In the genomic region with DNA sequence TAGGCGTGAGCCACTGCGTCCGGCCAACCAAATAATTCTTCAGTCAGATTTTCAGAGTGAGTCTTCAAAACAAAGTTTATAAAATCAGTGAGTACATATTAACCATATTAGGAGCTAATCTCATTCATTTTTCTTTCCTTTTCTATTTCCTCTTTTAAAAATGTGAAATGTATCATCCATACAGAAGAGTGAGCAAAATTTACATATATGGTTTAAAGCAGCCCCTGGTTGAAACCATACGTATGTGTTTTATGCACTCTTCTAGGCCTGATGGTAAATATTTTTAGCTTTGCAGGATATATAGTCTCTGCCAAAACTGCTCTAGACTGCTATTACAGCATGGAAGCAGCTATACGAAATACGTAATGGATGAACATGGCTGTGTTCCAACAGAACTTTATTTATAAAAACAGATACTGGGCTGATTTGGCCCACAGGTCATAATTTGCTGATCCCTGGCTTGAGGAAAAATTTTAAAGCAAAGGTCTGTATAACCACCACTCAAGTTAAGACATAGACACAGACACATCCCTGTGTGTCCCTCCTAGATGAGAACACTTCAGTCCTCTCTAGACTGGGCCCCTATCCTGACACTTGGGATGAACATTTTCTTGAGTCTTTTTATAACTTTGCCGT, we compare ENCODE assay signal across 18 cellular contexts. TPM values are rescaled to one million over a fixed set of nuclear protein-coding genes. Genes with fewer than 3 reads are reported as not detected.
A peak's percentile ranks its signal among the peaks of the same experiment; 100 is the strongest.
DNase-seq lines count a peak whose midpoint lies in the region; ATAC-seq, FAIRE-seq and TF ChIP-seq lines count a peak whose summit lies in the region.
"Had no signal": no experiment of that assay in that cellular context is flagged by ENCODE, and none has a peak within 500 bp of the region (broad histone marks: within the 10 kb centered on the region; RNA-seq: fewer than 3 reads in every experiment).

No MANE protein-coding gene starts in this region.

- CTCF ChIA-PET in A549 (lab: Yijun Ruan, JAX): interaction anchor here (0.8 to 1.4 kb wide), 3 partner anchors 11 to 17 kb away, joined by 3 to 4 read pairs (median 4); no protein-coding TSS in a partner anchor

- H3K9me3 Mint-ChIP-seq in neural progenitor cell: no peaks in the 10 kb centered on the region

- WGBS in A549 (ENCODE audit: missing lambda C conversion rate): 72% methylated on average over 7 of the region's 7 CpGs

- peak; percentile 62 to 79; a peak in 4 of 6 replicates for ATAC-seq in A549
- peak; percentile 42 for ATAC-seq in GM19351 (IDR thresholded peaks at IDR 0.05; ENCODE audit: unreplicated experiment)
- ATAC-seq in foreskin keratinocyte: peak; percentile 10
- ATAC-seq in HG03139 (IDR thresholded peaks at IDR 0.05; ENCODE audit: unreplicated experiment): no peak
- ATAC-seq: esophagus mucosa had no signal

- no peak overlapping the region for H3K9ac ChIP-seq in SK-N-MC (ENCODE audit: insufficient read length)
- no peak overlapping the region for H3K9ac ChIP-seq in neural progenitor cell
- H3K9ac ChIP-seq: parathyroid adenoma had no signal

- peaks cover 5% of the 10 kb centered on the region for H3K27me3 Mint-ChIP-seq in neural progenitor cell (ENCODE audit: insufficient read depth, low read depth)

- no peak overlapping the region for H3K27ac Mint-ChIP-seq in neural progenitor cell

- no peak overlapping the region for H3K4me3 Mint-ChIP-seq in neural progenitor cell

- no peak for TF ChIP-seq RAD21 in A549 (conservative IDR thresholded peaks at IDR 0.05 in 1 of 2, IDR thresholded peaks at IDR 0.05 in 1 of 2)

- no peaks in the 10 kb centered on the region for H3K36me3 ChIP-seq in SK-N-MC (ENCODE audit: insufficient read depth, low read length)
- H3K36me3 ChIP-seq in neural progenitor cell: no peaks in the 10 kb centered on the region

- peak overlapping the region; percentile 50 for H3K4me2 ChIP-seq in A549
- H3K4me2 ChIP-seq in neural progenitor cell: no peak overlapping the region

- H3F3A ChIP-seq in neural progenitor cell (ENCODE audit: low read depth): no peaks in the 10 kb centered on the region

- H3K27ac ChIP-seq in A549 (peak overlapping the region; percentile 70 to 87; a peak in 5 of 6 replicates), SK-N-MC (peak overlapping the region; percentile 22), foreskin keratinocyte (no peak overlapping the region), neural progenitor cell (no peak overlapping the region)
- H3K27ac ChIP-seq: parathyroid adenoma had no signal

- TF ChIP-seq CTCF in A549 (IDR thresholded peaks at IDR 0.05) (no peak), foreskin keratinocyte (conservative IDR thresholded peaks at IDR 0.05) (no peak), neural progenitor cell (IDR thresholded peaks at IDR 0.05) (no peak)

- H2AFZ ChIP-seq in neural progenitor cell (replicated peaks): no peak overlapping the region
- H2AFZ ChIP-seq: parathyroid adenoma had no signal

- H3K27me3 ChIP-seq in foreskin keratinocyte (no peaks in the 10 kb centered on the region), neural progenitor cell (no peaks in the 10 kb centered on the region)

- H3K79me2 ChIP-seq in neural progenitor cell (ENCODE audit: low read depth): no peaks in the 10 kb centered on the region
- H3K79me2 ChIP-seq: parathyroid adenoma had no signal

- H4K20me1 ChIP-seq in neural progenitor cell (ENCODE audit: low read depth): no peaks in the 10 kb centered on the region

- POLR2A ChIA-PET in A549 (lab: Yijun Ruan, JAX): no interaction called here

- no peak for FAIRE-seq in A549 (lab: Jason Lieb, UNC)
- FAIRE-seq: GM18507, HTR-8/SVneo, small intestine had no signal

- no peak for DNase-seq in A549 (ENCODE audit: low read depth in 1 of 2, low spot score in 1 of 2)
- DNase-seq in SK-N-MC (ENCODE audit: low read depth, low spot score): no peak
- no peak for DNase-seq in foreskin keratinocyte
- DNase-seq in D341Med (ENCODE audit: low spot score): no peak
- no peak for DNase-seq in neural progenitor cell (ENCODE audit: low spot score)
- no peak for DNase-seq in activated CD4-positive, alpha-beta T cell treated with anti-CD3 and anti-CD28 coated beads, Interleukin-2, amount 50 U/mL, for 4 hours
- DNase-seq: activated effector memory CD4-positive, alpha-beta T cell treated with Interleukin-2 at 50 U/mL for 16 hours; amygdala; COR-L47; NCI-H1694 treated with DMSO at 0.1 percent for 48 hours; stimulated activated naive CD4-positive, alpha-beta T cell treated with Interleukin-2 at 50 U/mL for 16 hours had no signal

- H3K4me3 ChIP-seq in A549: no peak overlapping the region
- H3K4me3 ChIP-seq in SK-N-MC: no peak overlapping the region
- H3K4me3 ChIP-seq in neural progenitor cell: no peak overlapping the region

- H3K9me3 ChIP-seq in A549: no peaks in the 10 kb centered on the region
- no peaks in the 10 kb centered on the region for H3K9me3 ChIP-seq in SK-N-MC (ENCODE audit: low read depth, low read length)
- no peaks in the 10 kb centered on the region for H3K9me3 ChIP-seq in neural progenitor cell (ENCODE audit: low read depth)

- no peaks in the 10 kb centered on the region for H3K4me1 Mint-ChIP-seq in neural progenitor cell

- peaks cover 31% of the 10 kb centered on the region for H3K4me1 ChIP-seq in A549
- peaks cover 7% of the 10 kb centered on the region for H3K4me1 ChIP-seq in foreskin keratinocyte
- no peaks in the 10 kb centered on the region for H3K4me1 ChIP-seq in neural progenitor cell
- H3K4me1 ChIP-seq: parathyroid adenoma had no signal

- H3K36me3 Mint-ChIP-seq in neural progenitor cell: no peaks in the 10 kb centered on the region

- no peak for TF ChIP-seq POLR2A in A549 (IDR thresholded peaks at IDR 0.05; ENCODE audit: low read length)

- TF ChIP-seq EP300 in A549 (IDR thresholded peaks at IDR 0.05): no peak

TF ChIP-seq in A549, 52 proteins besides CTCF, POLR2A, EP300 and RAD21:
- TF ChIP-seq EHMT2 (IDR thresholded peaks at IDR 0.05; ENCODE audit: low read depth) (no peak), POLR2AphosphoS2 (conservative IDR thresholded peaks at IDR 0.05; ENCODE audit: low read length) (no peak), HOXB5 (CRISPR knock-in tag; IDR thresholded peaks at IDR 0.05) (no peak), FOSL2 (IDR thresholded peaks at IDR 0.05) (no peak), FOSL2 (CRISPR knock-in tag; IDR thresholded peaks at IDR 0.05) (no peak)
TF ChIP-seq in A549: peak in this region for 0.

RNA-seq across cellular contexts. Expression of a gene that starts 42.5 kb away (rescaled TPM):
- polyA plus RNA-seq in A549 (2011; rRNA removed): 23.4 and 23.7 TPM in 2 replicates
- polyA plus RNA-seq in A549 (2012; cell fraction: cytosol; rRNA removed): 5.2 and 6.4 TPM in 2 replicates
- 5.4 and 6.7 TPM in 2 replicates for polyA plus RNA-seq in A549 (2012; cell fraction: nucleus; rRNA removed)
- polyA plus RNA-seq in A549 (2017; fragmentation: RNase III; extraction: RNeasy Plus Mini Kit Qiagen cat#74134 plus additional on column Dnase treatment): 7.1 to 8.8 TPM (median 7.1 TPM) in 3 replicates
- polyA minus RNA-seq in A549 (2011; rRNA and poly(A)+ RNA removed): 20.1 TPM in 2 replicates
- total RNA-seq in foreskin keratinocyte: 13.5 and 14.7 TPM in 2 replicates
- 2.4 and 2.9 TPM in 2 replicates for polyA plus RNA-seq in foreskin keratinocyte
- 0.03 and 0.15 TPM in 2 replicates for total RNA-seq in neural progenitor cell (ENCODE audit: low replicate concordance)

Comparison
In these comparisons a context has a peak if more than half of its experiments do, and no peak if none do; other contexts are left out.
1. H3K27ac ChIP-seq: peak in A549 (2 of 2) and SK-N-MC (single experiment); none in foreskin keratinocyte (single experiment) and neural progenitor cell (single experiment).
2. RNA of a gene that starts 42.5 kb away (total RNA-seq): 13.5 to 14.7 TPM in foreskin keratinocyte; 0.03 to 0.15 TPM in neural progenitor cell; every median in the first group is over 10 times any median in the second.